Comparison of ENCODE assay signal across 28 cellular contexts in genomic region chr2:134745546-134745945, GRCh38. TPM values are rescaled to one million over a fixed set of nuclear protein-coding genes. Genes with fewer than 3 reads are reported as not detected.
"Had no signal": no experiment of that assay in that cellular context is flagged by ENCODE, and none has a peak within 500 bp of the region (broad histone marks: within the 10 kb centered on the region; RNA-seq: fewer than 3 reads in every experiment).

No MANE protein-coding gene starts in this region.

- H3K36me3 Mint-ChIP-seq: activated CD8-positive, alpha-beta memory T cell treated with anti-CD3 and anti-CD28 coated beads, Interleukin-2, amount 10 ng/mL, durations not matched to agents 7 days and 5 days; naive thymus-derived CD8-positive, alpha-beta T cell; type B pancreatic cell had no signal

- H3K79me2 ChIP-seq: hepatocyte had no signal

- H3K9me3 ChIP-seq: breast epithelium, gastroesophageal sphincter, neutrophil, right lobe of liver, thoracic aorta, uterus had no signal

- H3K27me3 ChIP-seq: breast epithelium, gastroesophageal sphincter, right lobe of liver, uterus had no signal

- ATAC-seq: activated CD4-positive, alpha-beta T cell treated with anti-CD3 and anti-CD28 coated beads for 36 hours; activated CD8-positive, alpha-beta memory T cell treated with anti-CD3 and anti-CD28 coated beads, Interleukin-2, amount 10 ng/mL, durations not matched to agents 7 days and 5 days; activated CD8-positive, alpha-beta T cell treated with anti-CD3 and anti-CD28 coated beads, Interleukin-2, amount 10 ng/mL, durations not matched to agents 7 days and 5 days; activated naive CD4-positive, alpha-beta T cell treated with anti-CD3 and anti-CD28 coated beads, Interleukin-2, amount 50 U/mL, for 72 hours; gastroesophageal sphincter; left colon; naive thymus-derived CD8-positive, alpha-beta T cell; right lobe of liver had no signal

- H3K9me3 Mint-ChIP-seq: activated naive CD4-positive, alpha-beta T cell treated with anti-CD3 and anti-CD28 coated beads, Interleukin-2, amount 50 U/mL, for 72 hours; activated T-helper 2 cell treated with anti-CD3 and anti-CD28 coated beads, Interferon-gamma antibody, Interleukin-2, Interleukin-4, amounts not matched to agents 10 μg/mL and 5 μg/mL and 100 μg/mL, durations not matched to agents 14 hours and 24 hours and 36 hours; stimulated activated naive CD8-positive, alpha-beta T cell treated with anti-CD3 and anti-CD28 coated beads, Interleukin-15, Interleukin-2, amounts not matched to agents 100 ng/mL and 50 ng/mL, for 24 hours; type B pancreatic cell had no signal

- FAIRE-seq: endothelial cell of umbilical vein, kidney had no signal

- H3K4me2 ChIP-seq: hepatocyte had no signal

- H3K4me3 ChIP-seq: breast epithelium, gastroesophageal sphincter, hepatocyte, right lobe of liver, thoracic aorta, uterus had no signal

- H3K36me3 ChIP-seq: breast epithelium, gastroesophageal sphincter, neutrophil, right lobe of liver, thoracic aorta, uterus had no signal

- H3K4me3 Mint-ChIP-seq: activated CD4-positive, alpha-beta T cell treated with anti-CD3 and anti-CD28 coated beads for 36 hours; activated CD8-positive, alpha-beta memory T cell treated with anti-CD3 and anti-CD28 coated beads, Interleukin-2, amount 10 ng/mL, durations not matched to agents 7 days and 5 days; activated CD8-positive, alpha-beta T cell treated with anti-CD3 and anti-CD28 coated beads, Interleukin-2, amount 10 ng/mL, durations not matched to agents 7 days and 5 days; naive thymus-derived CD8-positive, alpha-beta T cell; stimulated activated naive CD8-positive, alpha-beta T cell treated with anti-CD3 and anti-CD28 coated beads, Interleukin-15, Interleukin-2, amounts not matched to agents 100 ng/mL and 50 ng/mL, for 24 hours; type B pancreatic cell had no signal

- H3K4me1 ChIP-seq: breast epithelium, gastroesophageal sphincter, right lobe of liver, uterus had no signal

- H2AFZ ChIP-seq: hepatocyte had no signal

- H3K27ac ChIP-seq: breast epithelium, gastroesophageal sphincter, hepatocyte, neutrophil, right lobe of liver, thoracic aorta, uterus had no signal

- DNase-seq: activated CD4-positive, alpha-beta T cell treated with anti-CD3 and anti-CD28 coated beads for 36 hours; activated CD4-positive, CD25-positive, alpha-beta regulatory T cell; activated CD8-positive, alpha-beta memory T cell treated with anti-CD3 and anti-CD28 coated beads, Interleukin-2, amount 10 ng/mL, durations not matched to agents 7 days and 5 days; activated CD8-positive, alpha-beta T cell treated with anti-CD3 and anti-CD28 coated beads, Interleukin-2, amount 10 ng/mL, durations not matched to agents 7 days and 5 days; activated naive CD4-positive, alpha-beta T cell; activated T-cell treated with anti-CD3 and anti-CD28 coated beads, Interleukin-2, amount 50 U/mL, for 48 hours; central memory CD4-positive, alpha-beta T cell; kidney; left colon; naive thymus-derived CD8-positive, alpha-beta T cell; right lobe of liver; stimulated activated CD4-positive, alpha-beta T cell treated with anti-CD3 and anti-CD28 coated beads, Interleukin-12 subunit alpha, Interleukin-12 subunit beta, amount 100 ng/mL, for 4 hours; stimulated activated CD4-positive, alpha-beta T cell treated with anti-CD3 and anti-CD28 coated beads, Interleukin-4, amount 100 ng/mL, for 1 hour; uterus had no signal

- H3K27ac Mint-ChIP-seq: activated CD4-positive, alpha-beta T cell treated with anti-CD3 and anti-CD28 coated beads for 36 hours; activated CD8-positive, alpha-beta memory T cell treated with anti-CD3 and anti-CD28 coated beads, Interleukin-2, amount 10 ng/mL, durations not matched to agents 7 days and 5 days; activated CD8-positive, alpha-beta T cell treated with anti-CD3 and anti-CD28 coated beads, Interleukin-2, amount 10 ng/mL, durations not matched to agents 7 days and 5 days; activated naive CD4-positive, alpha-beta T cell treated with anti-CD3 and anti-CD28 coated beads, Interleukin-2, amount 50 U/mL, for 72 hours; activated T-helper 2 cell treated with anti-CD3 and anti-CD28 coated beads, Interferon-gamma antibody, Interleukin-2, Interleukin-4, amounts not matched to agents 10 μg/mL and 5 μg/mL and 100 μg/mL, durations not matched to agents 14 hours and 24 hours and 36 hours; progenitor cell of endocrine pancreas; stimulated activated naive CD8-positive, alpha-beta T cell treated with anti-CD3 and anti-CD28 coated beads, Interleukin-15, Interleukin-2, amounts not matched to agents 100 ng/mL and 50 ng/mL, for 24 hours; type B pancreatic cell had no signal

RNA-seq across cellular contexts. Expression of gene TMEM163, which starts 26.7 kb away (rescaled TPM):
- total RNA-seq: fibroblast of villous mesenchyme; mammary epithelial cell; naive thymus-derived CD8-positive, alpha-beta T cell; osteocyte had no signal
